9 cellular contexts compared by ENCODE assay signal in the genomic region with DNA sequence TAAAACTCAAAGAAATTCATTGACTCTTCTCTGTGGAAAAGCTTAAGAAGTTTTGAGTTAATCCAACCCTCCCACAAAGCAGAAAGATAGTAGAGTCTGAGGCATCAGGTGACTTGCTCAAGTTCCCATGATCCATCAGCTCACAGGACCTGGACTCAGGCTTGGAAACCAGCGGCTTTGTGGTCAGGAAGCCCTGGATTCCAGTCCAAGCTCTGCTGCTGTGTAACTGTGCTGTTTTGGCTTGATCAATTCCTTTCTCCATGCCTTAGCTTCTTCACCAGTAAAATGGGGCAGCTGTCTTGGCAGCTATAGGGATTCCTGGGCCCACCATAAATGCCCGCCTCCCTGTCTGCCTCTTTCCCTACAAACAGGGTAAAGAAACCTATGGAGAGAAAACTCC.
A peak's percentile ranks its signal among the peaks of the same experiment; 100 is the strongest.
DNase-seq lines count a peak whose midpoint lies in the region; ATAC-seq and TF ChIP-seq lines count a peak whose summit lies in the region.
"Had no signal": no experiment of that assay in that cellular context is flagged by ENCODE, and none has a peak within 500 bp of the region (broad histone marks: within the 10 kb centered on the region; RNA-seq: fewer than 3 reads in every experiment).

No MANE protein-coding gene starts in this region.

- H4K20me1 ChIP-seq in SK-N-SH (ENCODE audit: insufficient read depth), result no peaks in the 10 kb centered on the region

- DNase-seq in CD8-positive, alpha-beta memory T cell, result peak in 1 of 5 donors; percentile 19
- peak; percentile 51 for DNase-seq in NB4 (ENCODE audit: low read depth)
- DNase-seq in colonic mucosa, result no peak
- DNase-seq in NCI-H2227 (lab: John Stamatoyannopoulos, UW; ENCODE audit: unreplicated experiment), result no peak
- DNase-seq in SK-N-SH, result no peak
- no peak for DNase-seq in HT-29 (ENCODE audit: low spot score)
- DNase-seq: NCI-H526 had no signal

- H3K36me3 Mint-ChIP-seq in CD8-positive, alpha-beta memory T cell, result no peaks in the 10 kb centered on the region

- H2AFZ ChIP-seq in parathyroid adenoma (peak overlapping the region; percentile 28), SK-N-SH (ENCODE audit: low read depth) (no peak overlapping the region)

- TF ChIP-seq EP300 in SK-N-SH (IDR thresholded peaks at IDR 0.05; ENCODE audit: borderline replicate concordance in 1 of 2, low read depth in 1 of 2, low read length in 1 of 2), result no peak

- H3K4me2 ChIP-seq in parathyroid adenoma (ENCODE audit: low read length), result no peak overlapping the region
- H3K4me2 ChIP-seq in SK-N-SH, result no peak overlapping the region

- no peak for TF ChIP-seq CTCF in NB4 (IDR thresholded peaks at IDR 0.05; ENCODE audit: low read depth, low read length)
- TF ChIP-seq CTCF in colonic mucosa (IDR thresholded peaks at IDR 0.05), result no peak
- no peak for TF ChIP-seq CTCF in parathyroid adenoma (IDR thresholded peaks at IDR 0.05)
- no peak for TF ChIP-seq CTCF in SK-N-SH (IDR thresholded peaks at IDR 0.05)

- no peak for ATAC-seq in HG03469 (IDR thresholded peaks at IDR 0.05; ENCODE audit: unreplicated experiment)

- no peaks in the 10 kb centered on the region for H3K9me3 ChIP-seq in CD8-positive, alpha-beta memory T cell (ENCODE audit: low read length)
- H3K9me3 ChIP-seq in colonic mucosa (no peaks in the 10 kb centered on the region), parathyroid adenoma (ENCODE audit: control insufficient read depth, low read length) (no peaks in the 10 kb centered on the region), SK-N-SH (no peaks in the 10 kb centered on the region)

- H3K27ac Mint-ChIP-seq in CD8-positive, alpha-beta memory T cell, result peak overlapping the region in 7 of 8 donors; percentile 66 to 92 (median 84)

- no peaks in the 10 kb centered on the region for H3K36me3 ChIP-seq in CD8-positive, alpha-beta memory T cell (ENCODE audit: insufficient read depth, low read length)
- no peaks in the 10 kb centered on the region for H3K36me3 ChIP-seq in colonic mucosa
- no peaks in the 10 kb centered on the region for H3K36me3 ChIP-seq in parathyroid adenoma (ENCODE audit: control insufficient read depth, insufficient read depth, low read length)
- no peaks in the 10 kb centered on the region for H3K36me3 ChIP-seq in SK-N-SH (replicated peaks in 1 of 2; ENCODE audit: control insufficient read depth in 1 of 2, insufficient read depth in 2 of 2, low read length in 1 of 2)

- H3K79me2 ChIP-seq in parathyroid adenoma (no peaks in the 10 kb centered on the region), SK-N-SH (ENCODE audit: insufficient read depth) (no peaks in the 10 kb centered on the region)

- CTCF ChIA-PET in CD8-positive, alpha-beta memory T cell (lab: Charles Lee), result no interaction called here
- CTCF ChIA-PET in SK-N-SH (lab: Yijun Ruan, JAX), result no interaction called here

- TF ChIP-seq RAD21 in SK-N-SH (IDR thresholded peaks at IDR 0.05; ENCODE audit: low read length), result no peak

- peak overlapping the region; percentile 48 for H3K4me3 ChIP-seq in CD8-positive, alpha-beta memory T cell (ENCODE audit: low read length)
- H3K4me3 ChIP-seq in NB4 (ENCODE audit: low read depth, low read length), result peak overlapping the region; percentile 63
- H3K4me3 ChIP-seq in colonic mucosa, result no peak overlapping the region
- H3K4me3 ChIP-seq in parathyroid adenoma (ENCODE audit: low read depth, low read length), result no peak overlapping the region
- no peak overlapping the region for H3K4me3 ChIP-seq in SK-N-SH (ENCODE audit: low read depth in 2 of 2, low read length in 1 of 2)

- intact Hi-C loops in colonic mucosa (cut with DNase I), result no loop called here

- POLR2A ChIA-PET in CD8-positive, alpha-beta memory T cell (lab: Charles Lee), result no interaction called here
- POLR2A ChIA-PET in SK-N-SH (lab: Yijun Ruan, JAX), result no interaction called here

- no peak overlapping the region for H3K9ac ChIP-seq in colonic mucosa (ENCODE audit: low read depth in 2 of 2, low read length in 2 of 2)
- H3K9ac ChIP-seq in parathyroid adenoma, result no peak overlapping the region
- no peak overlapping the region for H3K9ac ChIP-seq in SK-N-SH

- H3K4me3 Mint-ChIP-seq in CD8-positive, alpha-beta memory T cell, result peak overlapping the region; percentile 18 to 79 (median 77)

- peaks cover 46 to 56% (median 47%) of the 10 kb centered on the region in 3 donors for H3K4me1 Mint-ChIP-seq in CD8-positive, alpha-beta memory T cell

- H3K27me3 ChIP-seq in CD8-positive, alpha-beta memory T cell (ENCODE audit: insufficient read depth, low read length, poor library complexity, severe bottlenecking), result no peaks in the 10 kb centered on the region
- H3K27me3 ChIP-seq in colonic mucosa, result no peaks in the 10 kb centered on the region
- no peaks in the 10 kb centered on the region for H3K27me3 ChIP-seq in parathyroid adenoma (ENCODE audit: control insufficient read depth, insufficient read depth, low read length)
- no peaks in the 10 kb centered on the region for H3K27me3 ChIP-seq in SK-N-SH (ENCODE audit: insufficient read depth)

- H3K27ac ChIP-seq in CD8-positive, alpha-beta memory T cell (ENCODE audit: low read depth, low read length), result no peak overlapping the region
- H3K27ac ChIP-seq in colonic mucosa (peak overlapping the region; percentile 49), parathyroid adenoma (no peak overlapping the region), SK-N-SH (ENCODE audit: low read depth in 2 of 2, low read length in 1 of 2) (no peak overlapping the region)

- WGBS in SK-N-SH (ENCODE audit: low lambda C conversion rate), result 94% methylated on average over 1 of the region's 2 CpGs

- H3F3A ChIP-seq in SK-N-SH (replicated peaks; ENCODE audit: insufficient read depth), result no peaks in the 10 kb centered on the region

- TF ChIP-seq POLR2A in NB4 (IDR thresholded peaks at IDR 0.05; ENCODE audit: extremely low read depth, insufficient read length), result no peak

- H3K9me2 ChIP-seq in SK-N-SH, result no peaks in the 10 kb centered on the region

- no peaks in the 10 kb centered on the region for H3K9me3 Mint-ChIP-seq in CD8-positive, alpha-beta memory T cell

- H3K27me3 Mint-ChIP-seq in CD8-positive, alpha-beta memory T cell, result peaks cover 0 to 2% of the 10 kb centered on the region in 2 donors

- peaks cover 34% of the 10 kb centered on the region for H3K4me1 ChIP-seq in CD8-positive, alpha-beta memory T cell (ENCODE audit: insufficient read depth, low read length)
- H3K4me1 ChIP-seq in colonic mucosa (no peaks in the 10 kb centered on the region), parathyroid adenoma (no peaks in the 10 kb centered on the region), SK-N-SH (ENCODE audit: control insufficient read depth in 1 of 2, insufficient read depth in 2 of 2, low read depth in 1 of 2, low read length in 1 of 2) (peaks cover 0 to 26% of the 10 kb centered on the region in 2 experiments; a peak in 1 of 4 replicates)

TF ChIP-seq in SK-N-SH, 30 proteins besides CTCF, POLR2A, EP300 and RAD21:
- TF ChIP-seq, protein P1, sequence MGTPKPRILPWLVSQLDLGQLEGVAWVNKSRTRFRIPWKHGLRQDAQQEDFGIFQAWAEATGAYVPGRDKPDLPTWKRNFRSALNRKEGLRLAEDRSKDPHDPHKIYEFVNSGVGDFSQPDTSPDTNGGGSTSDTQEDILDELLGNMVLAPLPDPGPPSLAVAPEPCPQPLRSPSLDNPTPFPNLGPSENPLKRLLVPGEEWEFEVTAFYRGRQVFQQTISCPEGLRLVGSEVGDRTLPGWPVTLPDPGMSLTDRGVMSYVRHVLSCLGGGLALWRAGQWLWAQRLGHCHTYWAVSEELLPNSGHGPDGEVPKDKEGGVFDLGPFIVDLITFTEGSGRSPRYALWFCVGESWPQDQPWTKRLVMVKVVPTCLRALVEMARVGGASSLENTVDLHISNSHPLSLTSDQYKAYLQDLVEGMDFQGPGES (IDR thresholded peaks at IDR 0.05; ENCODE audit: low read depth, low read length), result no peak
- TF ChIP-seq RXRA (IDR thresholded peaks at IDR 0.05; ENCODE audit: borderline replicate concordance, low read depth), result no peak
- no peak for TF ChIP-seq FOSL2 (IDR thresholded peaks at IDR 0.05; ENCODE audit: borderline replicate concordance, low read depth)
- TF ChIP-seq TEAD4 (IDR thresholded peaks at IDR 0.05; ENCODE audit: borderline replicate concordance, insufficient read depth), result no peak
- TF ChIP-seq TAF1 (IDR thresholded peaks at IDR 0.05; ENCODE audit: borderline replicate concordance, low read depth, low read length), result no peak
- TF ChIP-seq, protein P2, sequence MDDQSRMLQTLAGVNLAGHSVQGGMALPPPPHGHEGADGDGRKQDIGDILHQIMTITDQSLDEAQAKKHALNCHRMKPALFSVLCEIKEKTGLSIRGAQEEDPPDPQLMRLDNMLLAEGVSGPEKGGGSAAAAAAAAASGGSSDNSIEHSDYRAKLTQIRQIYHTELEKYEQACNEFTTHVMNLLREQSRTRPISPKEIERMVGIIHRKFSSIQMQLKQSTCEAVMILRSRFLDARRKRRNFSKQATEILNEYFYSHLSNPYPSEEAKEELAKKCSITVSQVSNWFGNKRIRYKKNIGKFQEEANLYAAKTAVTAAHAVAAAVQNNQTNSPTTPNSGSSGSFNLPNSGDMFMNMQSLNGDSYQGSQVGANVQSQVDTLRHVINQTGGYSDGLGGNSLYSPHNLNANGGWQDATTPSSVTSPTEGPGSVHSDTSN (IDR thresholded peaks at IDR 0.05), result no peak
- TF ChIP-seq, protein P3, sequence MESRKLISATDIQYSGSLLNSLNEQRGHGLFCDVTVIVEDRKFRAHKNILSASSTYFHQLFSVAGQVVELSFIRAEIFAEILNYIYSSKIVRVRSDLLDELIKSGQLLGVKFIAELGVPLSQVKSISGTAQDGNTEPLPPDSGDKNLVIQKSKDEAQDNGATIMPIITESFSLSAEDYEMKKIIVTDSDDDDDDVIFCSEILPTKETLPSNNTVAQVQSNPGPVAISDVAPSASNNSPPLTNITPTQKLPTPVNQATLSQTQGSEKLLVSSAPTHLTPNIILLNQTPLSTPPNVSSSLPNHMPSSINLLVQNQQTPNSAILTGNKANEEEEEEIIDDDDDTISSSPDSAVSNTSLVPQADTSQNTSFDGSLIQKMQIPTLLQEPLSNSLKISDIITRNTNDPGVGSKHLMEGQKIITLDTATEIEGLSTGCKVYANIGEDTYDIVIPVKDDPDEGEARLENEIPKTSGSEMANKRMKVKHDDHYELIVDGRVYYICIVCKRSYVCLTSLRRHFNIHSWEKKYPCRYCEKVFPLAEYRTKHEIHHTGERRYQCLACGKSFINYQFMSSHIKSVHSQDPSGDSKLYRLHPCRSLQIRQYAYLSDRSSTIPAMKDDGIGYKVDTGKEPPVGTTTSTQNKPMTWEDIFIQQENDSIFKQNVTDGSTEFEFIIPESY (IDR thresholded peaks at IDR 0.05; ENCODE audit: borderline replicate concordance, low read depth), result no peak
- no peak for TF ChIP-seq GABPA (IDR thresholded peaks at IDR 0.05; ENCODE audit: low read depth)
- TF ChIP-seq RFX5 (IDR thresholded peaks at IDR 0.05; ENCODE audit: low read length), result no peak
- TF ChIP-seq ELF1 (IDR thresholded peaks at IDR 0.05), result no peak
- no peak for TF ChIP-seq GATA2 (CRISPR knock-in tag; IDR thresholded peaks at IDR 0.05)

Comparison
In these comparisons a context has a peak if more than half of its experiments do, and no peak if none do; other contexts are left out.
1. H3K4me3 ChIP-seq: peak in CD8-positive, alpha-beta memory T cell (single experiment) and NB4 (single experiment); none in colonic mucosa (single experiment), parathyroid adenoma (single experiment) and SK-N-SH (0 of 2).